8 cellular contexts compared by ENCODE assay signal in genomic region chr12:98504368-98504617, GRCh38. TPM values are rescaled to one million over a fixed set of nuclear protein-coding genes. Genes with fewer than 3 reads are reported as not detected.
A peak's percentile ranks its signal among the peaks of the same experiment; 100 is the strongest.
DNase-seq lines count a peak whose midpoint lies in the region; ATAC-seq and TF ChIP-seq lines count a peak whose summit lies in the region.

No MANE protein-coding gene starts in this region.

- intact Hi-C loops in Caco-2 (cut with micrococcal nuclease; ENCODE audit: unreplicated experiment) (no loop called here), sciatic nerve (cut with DNase I) (no loop called here)

- H3K36me3 ChIP-seq in Caco-2 (ENCODE audit: control insufficient read depth, insufficient read depth, low read length) (no peaks in the 10 kb centered on the region), GM23338 (ENCODE audit: insufficient read depth) (no peaks in the 10 kb centered on the region), SJSA1 (no peaks in the 10 kb centered on the region)

- H4K20me1 ChIP-seq in GM23338 (replicated peaks; ENCODE audit: insufficient read depth): no peaks in the 10 kb centered on the region

- CTCF ChIA-PET in Caco-2 (lab: Charles Lee): no interaction called here

- H3K4me1 Mint-ChIP-seq in Caco-2 (ENCODE audit: low read depth, unreplicated experiment) (peaks cover 31% of the 10 kb centered on the region), GM23338 (peaks cover 7% of the 10 kb centered on the region)
- H3K4me1 Mint-ChIP-seq in stimulated activated naive CD8-positive, alpha-beta T cell treated with anti-CD3 and anti-CD28 coated beads, Interleukin-15, Interleukin-2, amounts not matched to agents 100 ng/mL and 50 ng/mL, for 24 hours (ENCODE audit: low read depth): peaks cover 37% of the 10 kb centered on the region

- ATAC-seq in GM23338 (no peak), sciatic nerve (no peak)

- H3K9me3 ChIP-seq in Caco-2 (no peaks in the 10 kb centered on the region), SJSA1 (replicated peaks) (no peaks in the 10 kb centered on the region)

- H3K9me3 Mint-ChIP-seq in Caco-2 (ENCODE audit: unreplicated experiment) (peaks cover 8% of the 10 kb centered on the region), GM23338 (peaks cover 15% of the 10 kb centered on the region; the same call in 2 of the 3 replicates)
- H3K9me3 Mint-ChIP-seq in stimulated activated naive CD8-positive, alpha-beta T cell treated with anti-CD3 and anti-CD28 coated beads, Interleukin-15, Interleukin-2, amounts not matched to agents 100 ng/mL and 50 ng/mL, for 24 hours: peaks cover 4% of the 10 kb centered on the region

- TF ChIP-seq CTCF in Caco-2 (IDR thresholded peaks at IDR 0.05; ENCODE audit: insufficient read depth in 1 of 2, low read depth in 1 of 2, low read length in 1 of 2, severe bottlenecking in 1 of 2, unreplicated experiment in 1 of 2) (no peak), GM23338 (conservative IDR thresholded peaks at IDR 0.05; ENCODE audit: low read depth in 2 of 2) (no peak), fibroblast of villous mesenchyme (IDR thresholded peaks at IDR 0.05; ENCODE audit: insufficient read depth, low read depth, low read length) (no peak)

- no peaks in the 10 kb centered on the region; the same call in 1 of the 2 replicates for H3K9me2 ChIP-seq in GM23338 (ENCODE audit: insufficient read depth)

- H3K4me2 ChIP-seq in GM23338: peak overlapping the region; percentile 72

- POLR2A ChIA-PET in Caco-2 (lab: Charles Lee): no interaction called here

- peaks cover 4% of the 10 kb centered on the region; the same call in 1 of the 2 replicates for H3F3A ChIP-seq in GM23338 (replicated peaks; ENCODE audit: low read depth)

- no peak overlapping the region for H2AFZ ChIP-seq in GM23338

- H3K4me3 ChIP-seq in Caco-2 (ENCODE audit: low read depth, low read length) (peak overlapping the region; percentile 71), GM23338 (peak overlapping the region; percentile 69), SJSA1 (peak overlapping the region; percentile 54), fibroblast of villous mesenchyme (ENCODE audit: low read depth, low read length) (peak overlapping the region; percentile 83)

- H3K4me1 ChIP-seq in Caco-2: peaks cover 25% of the 10 kb centered on the region
- H3K4me1 ChIP-seq in GM23338 (ENCODE audit: insufficient read depth): peaks cover under 1% of the 10 kb centered on the region; the same call in 1 of the 2 replicates
- H3K4me1 ChIP-seq in SJSA1 (replicated peaks): no peaks in the 10 kb centered on the region; the same call in 1 of the 2 replicates

- no peaks in the 10 kb centered on the region for H3K27me3 ChIP-seq in Caco-2 (replicated peaks; ENCODE audit: control insufficient read depth, insufficient read depth, low read length)
- no peaks in the 10 kb centered on the region for H3K27me3 ChIP-seq in GM23338 (ENCODE audit: insufficient read depth)
- no peaks in the 10 kb centered on the region for H3K27me3 ChIP-seq in SJSA1 (replicated peaks)

- H3K36me3 Mint-ChIP-seq in Caco-2 (ENCODE audit: insufficient read depth, unreplicated experiment) (peaks cover 50% of the 10 kb centered on the region), GM23338 (ENCODE audit: low read depth) (peaks cover 12% of the 10 kb centered on the region; the same call in 2 of the 3 replicates)
- peaks cover 12% of the 10 kb centered on the region for H3K36me3 Mint-ChIP-seq in stimulated activated naive CD8-positive, alpha-beta T cell treated with anti-CD3 and anti-CD28 coated beads, Interleukin-15, Interleukin-2, amounts not matched to agents 100 ng/mL and 50 ng/mL, for 24 hours (ENCODE audit: low read depth)

- peak overlapping the region; percentile 81 for H3K4me3 Mint-ChIP-seq in Caco-2 (ENCODE audit: unreplicated experiment)
- H3K4me3 Mint-ChIP-seq in GM23338: peak overlapping the region; percentile 86
- H3K4me3 Mint-ChIP-seq in stimulated activated naive CD8-positive, alpha-beta T cell treated with anti-CD3 and anti-CD28 coated beads, Interleukin-15, Interleukin-2, amounts not matched to agents 100 ng/mL and 50 ng/mL, for 24 hours: peak overlapping the region; percentile 97

- H3K27ac ChIP-seq in GM23338 (ENCODE audit: low read depth) (peak overlapping the region; percentile 97; the same call in 1 of the 2 replicates), SJSA1 (peak overlapping the region; percentile 90)

- BruUV-seq in Caco-2 (replicated peaks; lab: Mats Ljungman, UMichigan): TSS peak; percentile 69

- H3K27ac Mint-ChIP-seq in Caco-2 (ENCODE audit: unreplicated experiment): peak overlapping the region; percentile 99
- peak overlapping the region; percentile 98; the same call in 1 of the 2 replicates for H3K27ac Mint-ChIP-seq in GM23338
- peak overlapping the region; percentile 99 for H3K27ac Mint-ChIP-seq in stimulated activated naive CD8-positive, alpha-beta T cell treated with anti-CD3 and anti-CD28 coated beads, Interleukin-15, Interleukin-2, amounts not matched to agents 100 ng/mL and 50 ng/mL, for 24 hours

- H3K27me3 Mint-ChIP-seq in Caco-2 (ENCODE audit: insufficient read depth, unreplicated experiment): peaks cover 10% of the 10 kb centered on the region
- H3K27me3 Mint-ChIP-seq in GM23338 (ENCODE audit: insufficient read depth, low read depth, poor library complexity): peaks cover 30% of the 10 kb centered on the region
- peaks cover 10% of the 10 kb centered on the region for H3K27me3 Mint-ChIP-seq in stimulated activated naive CD8-positive, alpha-beta T cell treated with anti-CD3 and anti-CD28 coated beads, Interleukin-15, Interleukin-2, amounts not matched to agents 100 ng/mL and 50 ng/mL, for 24 hours

- DNase-seq in Caco-2: no peak
- no peak for DNase-seq in GM23338 (ENCODE audit: low spot score)
- no peak for DNase-seq in SJSA1 (ENCODE audit: low read depth in 1 of 2, low spot score in 2 of 2)
- DNase-seq in fibroblast of villous mesenchyme (ENCODE audit: low read depth): no peak
- DNase-seq in NCI-H2081 (lab: John Stamatoyannopoulos, UW): no peak
- DNase-seq in COR-L47 (lab: John Stamatoyannopoulos, UW): no peak
- no peak for DNase-seq in sciatic nerve (ENCODE audit: low spot score)

- H3K79me2 ChIP-seq in GM23338 (replicated peaks; ENCODE audit: insufficient read depth): no peaks in the 10 kb centered on the region

TF ChIP-seq in GM23338, 12 proteins besides CTCF, POLR2A, EP300 and RAD21 (continues in another document):
- TF ChIP-seq ETS1 (IDR thresholded peaks at IDR 0.05) (no peak), ZNF114 (CRISPR knock-in tag; IDR thresholded peaks at IDR 0.05) (no peak), EZH2 (IDR thresholded peaks at IDR 0.05; ENCODE audit: low read depth, unreplicated experiment) (no peak), REST (IDR thresholded peaks at IDR 0.05; ENCODE audit: unreplicated experiment) (no peak)

RNA-seq across cellular contexts. Expression of gene TMPO, which starts 11.1 kb away (rescaled TPM):
- total RNA-seq in Caco-2 (2022) (203 and 212 TPM in 2 replicates), fibroblast of villous mesenchyme (89.2 and 124 TPM in 2 replicates), sciatic nerve (54.5 TPM)
- total RNA-seq in GM23338 (2014; rRNA removed; shearing (Covaris generic)): 256 and 290 TPM in 2 replicates
- 75.5 and 77.9 TPM in 2 replicates for polyA plus RNA-seq in GM23338 (2016; fragmentation: Nextera tagmentation; extraction: Ambion mirVana)
- 271 and 276 TPM in 2 replicates for total RNA-seq in SJSA1 (2014; rRNA removed; shearing (Covaris generic))
